17 cellular contexts compared by ENCODE assay signal in the genomic region with DNA sequence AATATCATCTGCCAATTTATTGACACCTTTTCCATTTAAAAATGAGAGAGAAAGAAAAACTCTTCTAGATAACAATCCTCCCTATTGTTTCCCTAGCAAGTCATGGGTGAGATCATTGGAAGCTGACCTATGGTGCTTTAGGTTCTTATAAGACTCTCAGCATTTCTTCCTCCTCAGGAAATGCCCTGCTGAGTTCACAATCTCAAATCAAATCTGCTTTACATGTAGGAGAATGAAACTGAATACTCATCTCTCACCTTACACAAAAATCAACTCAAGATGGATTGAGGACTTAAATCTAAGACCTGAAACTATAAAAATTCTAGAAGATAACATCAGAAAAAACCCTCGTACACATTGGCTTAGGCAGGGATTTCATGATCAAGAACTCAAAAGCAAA.
DNase-seq lines count a peak whose midpoint lies in the region; TF ChIP-seq lines count a peak whose summit lies in the region.
"Had no signal": no experiment of that assay in that cellular context is flagged by ENCODE, and none has a peak within 500 bp of the region (broad histone marks: within the 10 kb centered on the region; RNA-seq: fewer than 3 reads in every experiment).

No MANE protein-coding gene starts in this region.

- H3K4me2 ChIP-seq in mammary epithelial cell (ENCODE audit: insufficient read depth, low read depth, low read length), result no peak overlapping the region
- H3K4me2 ChIP-seq in KMS-11, result 0 out of 2 replicates have a peak overlapping the region, but pooled peaks have one; percentile 6
- no peak overlapping the region for H3K4me2 ChIP-seq in neural progenitor cell
- H3K4me2 ChIP-seq: BLaER1 treated with 17β-estradiol and CSF1 and Interleukin-3, amounts not matched to agents 10 nM and 100 nM had no signal

- H3K9me3 ChIP-seq in mammary epithelial cell (replicated peaks; ENCODE audit: insufficient read depth, low read length), result no peaks in the 10 kb centered on the region
- H3K9me3 ChIP-seq in breast epithelium, result peaks cover 0 to 10% of the 10 kb centered on the region in 2 donors
- H3K9me3 ChIP-seq in neural progenitor cell (ENCODE audit: low read depth), result no peaks in the 10 kb centered on the region

- H3K4me1 Mint-ChIP-seq in neural progenitor cell, result peaks cover 19% of the 10 kb centered on the region

- intact Hi-C loops in mammary epithelial cell (cut with micrococcal nuclease), result no loop called here
- intact Hi-C loops in breast epithelium (cut with DNase I; ENCODE audit: low total_unique reads), result no loop called here

- peaks cover 18% of the 10 kb centered on the region for H3K4me1 ChIP-seq in mammary epithelial cell (ENCODE audit: insufficient read depth, low read length)
- no peaks in the 10 kb centered on the region for H3K4me1 ChIP-seq in breast epithelium
- H3K4me1 ChIP-seq in KMS-11 (ENCODE audit: low read depth, poor library complexity, severe bottlenecking), result peaks cover 14% of the 10 kb centered on the region
- H3K4me1 ChIP-seq in neural progenitor cell, result no peaks in the 10 kb centered on the region

- DNase-seq in mammary epithelial cell (peak; percentile 19), breast epithelium (ENCODE audit: low spot score in 2 of 2) (no peak), dermis blood vessel endothelial cell (peak; percentile 27), neural progenitor cell (ENCODE audit: low spot score) (no peak), anterior cingulate cortex (lab: John Stamatoyannopoulos, UW) (no peak), 8988T (no peak)
- DNase-seq: Calu3; CD8-positive, alpha-beta T cell; DND-41; EL; GOT3; H9 had no signal

- BruUV-seq in mammary epithelial cell (replicated peaks; lab: Mats Ljungman, UMichigan), result no TSS peak

- peaks cover 5% of the 10 kb centered on the region for H3K36me3 Mint-ChIP-seq in neural progenitor cell
- H3K36me3 Mint-ChIP-seq: CD8-positive, alpha-beta T cell had no signal

- H3K27ac ChIP-seq in mammary epithelial cell (ENCODE audit: insufficient read depth, low read depth, low read length) (no peak overlapping the region), breast epithelium (no peak overlapping the region), KMS-11 (peak overlapping the region; percentile 2; the same call in 1 of the 2 replicates), neural progenitor cell (no peak overlapping the region)
- H3K27ac ChIP-seq: 22Rv1; BLaER1 treated with 17β-estradiol and CSF1 and Interleukin-3, amounts not matched to agents 10 nM and 100 nM had no signal

- CTCF ChIA-PET in mammary epithelial cell (lab: Charles Lee; ENCODE audit: low non-redundant PET), result no interaction called here

- H4K20me1 ChIP-seq in mammary epithelial cell (ENCODE audit: insufficient read depth, low read length), result no peaks in the 10 kb centered on the region
- no peaks in the 10 kb centered on the region for H4K20me1 ChIP-seq in KMS-11 (ENCODE audit: insufficient read depth)
- H4K20me1 ChIP-seq in neural progenitor cell (ENCODE audit: low read depth), result no peaks in the 10 kb centered on the region
- H4K20me1 ChIP-seq: BLaER1 treated with 17β-estradiol and CSF1 and Interleukin-3, amounts not matched to agents 10 nM and 100 nM had no signal

- H3K4me3 ChIP-seq in mammary epithelial cell (replicated peaks in 1 of 3; ENCODE audit: insufficient read depth in 1 of 3, low read depth in 2 of 3, low read length in 3 of 3) (no peak overlapping the region), breast epithelium (no peak overlapping the region), KMS-11 (IDR thresholded peaks at IDR 0.05; ENCODE audit: insufficient read depth, low read depth, low read length) (no peak overlapping the region), neural progenitor cell (no peak overlapping the region)
- H3K4me3 ChIP-seq: BLaER1 treated with 17β-estradiol and CSF1 and Interleukin-3, amounts not matched to agents 10 nM and 100 nM; GM12878 had no signal

- H3K27ac Mint-ChIP-seq in neural progenitor cell, result peak overlapping the region; percentile 64
- H3K27ac Mint-ChIP-seq: B cell; CD8-positive, alpha-beta T cell; H9 had no signal

- no peaks in the 10 kb centered on the region for H3K36me3 ChIP-seq in mammary epithelial cell (ENCODE audit: insufficient read depth, low read length)
- H3K36me3 ChIP-seq in breast epithelium, result no peaks in the 10 kb centered on the region
- no peaks in the 10 kb centered on the region for H3K36me3 ChIP-seq in KMS-11 (ENCODE audit: insufficient read depth)
- no peaks in the 10 kb centered on the region for H3K36me3 ChIP-seq in neural progenitor cell
- H3K36me3 ChIP-seq: BLaER1 treated with 17β-estradiol and CSF1 and Interleukin-3, amounts not matched to agents 10 nM and 100 nM had no signal

- H3K79me2 ChIP-seq in mammary epithelial cell (ENCODE audit: insufficient read depth, low read length) (no peaks in the 10 kb centered on the region), KMS-11 (ENCODE audit: insufficient read depth, low read depth) (no peaks in the 10 kb centered on the region), neural progenitor cell (ENCODE audit: low read depth) (no peaks in the 10 kb centered on the region)

- H3K27me3 Mint-ChIP-seq in neural progenitor cell (ENCODE audit: insufficient read depth, low read depth), result peaks cover 2% of the 10 kb centered on the region

- TF ChIP-seq CTCF in mammary epithelial cell (conservative IDR thresholded peaks at IDR 0.05 in 1 of 2, IDR thresholded peaks at IDR 0.05 in 1 of 2; ENCODE audit: extremely low read depth in 1 of 2, insufficient read depth in 1 of 2, low read depth in 1 of 2, low read length in 2 of 2) (no peak), breast epithelium (IDR thresholded peaks at IDR 0.05) (no peak), KMS-11 (conservative IDR thresholded peaks at IDR 0.05; ENCODE audit: low read depth, low read length) (no peak), neural progenitor cell (IDR thresholded peaks at IDR 0.05) (no peak)

- no peak overlapping the region for H3K4me3 Mint-ChIP-seq in neural progenitor cell
- H3K4me3 Mint-ChIP-seq: B cell; CD8-positive, alpha-beta T cell; H9 had no signal

- peaks cover 13% of the 10 kb centered on the region for H3K9me3 Mint-ChIP-seq in neural progenitor cell
- H3K9me3 Mint-ChIP-seq: CD8-positive, alpha-beta T cell had no signal

- dilution Hi-C loops in mammary epithelial cell (cut with HindIII; ENCODE audit: low sequenced_read_pairs), result no loop called here

- no peak for TF ChIP-seq POLR2A in breast epithelium (IDR thresholded peaks at IDR 0.05)

- H3F3A ChIP-seq in neural progenitor cell (ENCODE audit: low read depth), result no peaks in the 10 kb centered on the region

- no peak overlapping the region for H3K9ac ChIP-seq in mammary epithelial cell (ENCODE audit: insufficient read depth, low read length)
- H3K9ac ChIP-seq in KMS-11, result no peak overlapping the region
- no peak overlapping the region for H3K9ac ChIP-seq in neural progenitor cell
- H3K9ac ChIP-seq: BLaER1 treated with 17β-estradiol and CSF1 and Interleukin-3, amounts not matched to agents 10 nM and 100 nM had no signal

- no peak overlapping the region for H2AFZ ChIP-seq in mammary epithelial cell (ENCODE audit: low read depth, low read length)
- H2AFZ ChIP-seq in KMS-11 (ENCODE audit: low read depth), result no peak overlapping the region
- no peak overlapping the region for H2AFZ ChIP-seq in neural progenitor cell (replicated peaks)

- H3K27me3 ChIP-seq in mammary epithelial cell (ENCODE audit: insufficient read depth, low read length) (no peaks in the 10 kb centered on the region), breast epithelium (no peaks in the 10 kb centered on the region), KMS-11 (ENCODE audit: insufficient read depth, low read depth) (no peaks in the 10 kb centered on the region), neural progenitor cell (no peaks in the 10 kb centered on the region)
- H3K27me3 ChIP-seq: BLaER1 treated with 17β-estradiol and CSF1 and Interleukin-3, amounts not matched to agents 10 nM and 100 nM had no signal

- WGBS in mammary epithelial cell (ENCODE audit: low coverage, missing lambda C conversion rate), result 53% methylated on average over 1 of the region's 1 CpG

- in situ Hi-C loops in mammary epithelial cell (cut with MboI; ENCODE audit: low sequenced_read_pairs in 2 of 2), result no loop called here

Comparison
In these comparisons a context has a peak if more than half of its experiments do, and no peak if none do; other contexts are left out.
1. DNase-seq: peak in mammary epithelial cell (single experiment) and dermis blood vessel endothelial cell (single experiment); none in breast epithelium (0 of 2), neural progenitor cell (single experiment), anterior cingulate cortex (0 of 58) and 8988T (single experiment).